Comparison of ENCODE assay signal across 18 cellular contexts in the genomic region with DNA sequence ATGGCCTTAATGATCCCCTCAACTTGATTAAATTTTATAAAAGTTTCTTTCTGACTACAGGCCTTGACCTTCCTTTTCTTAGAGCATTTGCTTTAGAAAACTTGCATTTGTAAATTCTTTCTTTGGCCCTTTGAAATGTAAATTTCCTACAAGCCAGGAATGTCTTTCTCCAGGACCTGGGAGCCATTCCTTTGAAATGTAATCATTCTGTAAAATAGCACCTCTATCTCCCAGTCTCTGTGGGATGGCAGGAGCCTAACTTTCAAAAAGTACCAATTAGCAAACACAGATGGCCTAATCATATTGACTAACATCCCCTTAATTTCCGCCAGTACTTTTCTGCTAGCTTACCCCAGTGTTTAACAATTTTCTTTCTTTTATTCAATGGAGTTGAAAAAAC.
"Had no signal": no experiment of that assay in that cellular context is flagged by ENCODE, and none has a peak within 500 bp of the region (broad histone marks: within the 10 kb centered on the region; RNA-seq: fewer than 3 reads in every experiment).

No MANE protein-coding gene starts in this region.

- H3K27ac Mint-ChIP-seq: activated naive CD8-positive, alpha-beta T cell treated with anti-CD3 and anti-CD28 coated beads for 36 hours; immature natural killer cell; nephron; T-helper 2 cell treated with Interferon-gamma antibody and Interleukin-4, amounts not matched to agents 5 μg/mL and 100 μg/mL, for 36 hours had no signal

- DNase-seq: activated CD4-positive, alpha-beta T cell treated with anti-CD3 and anti-CD28 coated beads, Interleukin-2, amount 50 U/mL, for 48 hours; activated CD4-positive, CD25-positive, alpha-beta regulatory T cell treated with anti-CD3 and anti-CD28 coated beads, Interleukin-2, amount 50 U/mL, for 72 hours; activated effector memory CD4-positive, alpha-beta T cell treated with anti-CD3 and anti-CD28 coated beads, Interleukin-2, amount 50 U/mL, for 16 hours; activated naive CD8-positive, alpha-beta T cell treated with anti-CD3 and anti-CD28 coated beads for 36 hours; activated T-cell treated with anti-CD3 and anti-CD28 coated beads, Interleukin-2, amount 50 U/mL, for 4 hours; anterior cingulate cortex; foreskin melanocyte; head of caudate nucleus; immature natural killer cell; left colon; posterior cingulate gyrus; stomach; SW 1271 had no signal

- H3K36me3 Mint-ChIP-seq: activated naive CD8-positive, alpha-beta T cell treated with anti-CD3 and anti-CD28 coated beads for 36 hours; immature natural killer cell had no signal

- H3K4me3 Mint-ChIP-seq: activated naive CD8-positive, alpha-beta T cell treated with anti-CD3 and anti-CD28 coated beads for 36 hours; activated T-cell treated with anti-CD3 and anti-CD28 coated beads, Interleukin-2, amount 50 U/mL, for 4 hours; immature natural killer cell; nephron; T-helper 2 cell treated with Interferon-gamma antibody and Interleukin-4, amounts not matched to agents 5 μg/mL and 100 μg/mL, for 36 hours had no signal

- H3K27me3 Mint-ChIP-seq: activated naive CD8-positive, alpha-beta T cell treated with anti-CD3 and anti-CD28 coated beads for 36 hours had no signal

- ATAC-seq: activated T-cell treated with anti-CD3 and anti-CD28 coated beads, Interleukin-2, amount 50 U/mL, for 4 hours; left colon had no signal

- H3K9me3 Mint-ChIP-seq: nephron had no signal

- H3K4me1 Mint-ChIP-seq: activated naive CD8-positive, alpha-beta T cell treated with anti-CD3 and anti-CD28 coated beads for 36 hours; immature natural killer cell; nephron had no signal

- FAIRE-seq: colon, endothelial cell of umbilical vein, urothelium cell line had no signal
